In genomic region chr19:11092181-11092538, GRCh38 we compare ENCODE assay signal across 8 cellular contexts. TPM values are rescaled to one million over a fixed set of nuclear protein-coding genes. Genes with fewer than 3 reads are reported as not detected.
DNase-seq lines count a peak whose midpoint lies in the region; ATAC-seq, FAIRE-seq and TF ChIP-seq lines count a peak whose summit lies in the region.

No MANE protein-coding gene starts in this region.

- H3K4me1 ChIP-seq in kidney (ENCODE audit: control insufficient read depth in 1 of 2, insufficient read depth in 1 of 2, low read depth in 1 of 2, low read length in 2 of 2) (peaks cover 13 to 17% of the 10 kb centered on the region in 2 donors), stomach (peaks cover 62 to 86% (median 71%) of the 10 kb centered on the region in 4 donors)

- peak overlapping the region; percentile 99 for H3K27ac ChIP-seq in kidney (ENCODE audit: low read depth in 2 of 2, low read length in 2 of 2)
- H3K27ac ChIP-seq in stomach: peak overlapping the region; percentile 90 to 100 (median 98)

- TF ChIP-seq EP300 in stomach (IDR thresholded peaks at IDR 0.05): no peak

- H3K9ac ChIP-seq in kidney (ENCODE audit: low read length in 2 of 2): no peak overlapping the region

- H3K27me3 ChIP-seq in stomach: no peaks in the 10 kb centered on the region

- no peak for ATAC-seq in GM18858 (IDR thresholded peaks at IDR 0.05; ENCODE audit: unreplicated experiment)

- H3K4me3 ChIP-seq in NB4 (ENCODE audit: low read depth, low read length) (peak overlapping the region; percentile 95), kidney (ENCODE audit: low read length in 2 of 2) (peak overlapping the region in 1 of 2 donors; percentile 57), stomach (peak overlapping the region; percentile 62 to 67 (median 64))

- FAIRE-seq in kidney (lab: Jason Lieb, UNC): no peak

- peak; percentile 63 for DNase-seq in DMS153 treated with DMSO at 0.1 percent for 48 hours (lab: John Stamatoyannopoulos, UW; ENCODE audit: unreplicated experiment)
- peak; percentile 69 for DNase-seq in NB4 (ENCODE audit: low read depth)
- DNase-seq in amniotic epithelial cell (ENCODE audit: low read depth): peak; percentile 47
- DNase-seq in kidney: no peak
- DNase-seq in stomach: no peak
- DNase-seq in retina: no peak
- no peak for DNase-seq in ecto neural progenitor cell (ENCODE audit: low spot score)

- H3K9me3 ChIP-seq in kidney (ENCODE audit: control insufficient read depth in 1 of 2, low read length in 2 of 2) (no peaks in the 10 kb centered on the region), stomach (no peaks in the 10 kb centered on the region)

- intact Hi-C loops in kidney (cut with DNase I): no loop called here
- intact Hi-C loops in stomach (cut with DNase I; ENCODE audit: low total_unique reads): no loop called here

- WGBS in stomach, 5 donors: 11 to 31% (median 20%) methylated on average over 6 of the region's 6 CpGs

- H3K36me3 ChIP-seq in kidney (ENCODE audit: control insufficient read depth in 1 of 2, insufficient read depth in 2 of 2, low read length in 2 of 2) (no peaks in the 10 kb centered on the region), stomach (peaks cover 0 to 26% (median 5%) of the 10 kb centered on the region in 4 donors)

- TF ChIP-seq CTCF in NB4 (IDR thresholded peaks at IDR 0.05; ENCODE audit: low read depth, low read length): no peak
- TF ChIP-seq CTCF in kidney (IDR thresholded peaks at IDR 0.05; ENCODE audit: borderline replicate concordance, extremely low read depth, insufficient read depth): no peak
- TF ChIP-seq CTCF in stomach (IDR thresholded peaks at IDR 0.05): no peak

- no peak for TF ChIP-seq POLR2A in NB4 (IDR thresholded peaks at IDR 0.05; ENCODE audit: extremely low read depth, insufficient read length)
- no peak for TF ChIP-seq POLR2A in stomach (IDR thresholded peaks at IDR 0.05)

RNA-seq across cellular contexts. Expression of gene LDLR, which starts 2.9 kb away (rescaled TPM):
- 42.4 TPM for total RNA-seq in kidney
- 17.6 TPM for polyA plus RNA-seq in kidney (ENCODE audit: insufficient read depth, low read depth, low replicate concordance)
- 100 to 1,000 TPM in 4 of 5 donors, 10 to 100 TPM in 1; 45.5 to 626 (median 149) TPM for total RNA-seq in stomach
- 10 to 100 TPM; 23.2 to 36.4 (median 27.6) TPM for polyA plus RNA-seq in stomach

Comparison
In these comparisons a context has a peak if more than half of its experiments do, and no peak if none do; other contexts are left out.
1. DNase-seq: peak in DMS153 treated with DMSO at 0.1 percent for 48 hours (single experiment), NB4 (single experiment) and amniotic epithelial cell (single experiment); none in kidney (single experiment), stomach (single experiment), retina (single experiment) and ecto neural progenitor cell (single experiment).